ENCODE assay signal across 12 cellular contexts in genomic region chrY:14523881-14524245, GRCh38. TPM values are rescaled to one million over a fixed set of nuclear protein-coding genes. Genes with fewer than 3 reads are reported as not detected.
DNase-seq lines count a peak whose midpoint lies in the region; ATAC-seq and TF ChIP-seq lines count a peak whose summit lies in the region.
"Had no signal": no experiment of that assay in that cellular context is flagged by ENCODE, and none has a peak within 500 bp of the region (broad histone marks: within the 10 kb centered on the region; RNA-seq: fewer than 3 reads in every experiment).

No MANE protein-coding gene starts in this region.

- DNase-seq in AG20443 (ENCODE audit: low spot score) (peak; percentile 9), memory B cell (ENCODE audit: low spot score in 2 of 2) (no peak), uterus (no peak), sigmoid colon (no peak), omental fat pad (ENCODE audit: low spot score) (no peak), HPDE6-E6E7 (ENCODE audit: extremely low spot score) (no peak)
- DNase-seq: DND-41, NCI-H2081 had no signal

- H3K27me3 ChIP-seq in uterus = no peaks in the 10 kb centered on the region
- no peaks in the 10 kb centered on the region for H3K27me3 ChIP-seq in sigmoid colon

- intact Hi-C loops in uterus (cut with DNase I; ENCODE audit: low total_unique reads) = no loop called here
- intact Hi-C loops in sigmoid colon (cut with DNase I) = no loop called here

- no peaks in the 10 kb centered on the region for H3K9me3 Mint-ChIP-seq in activated T-helper 17 cell treated with anti-CD3 and anti-CD28 coated beads, Interleukin-2, amount 50 U/mL, for 72 hours
- no peaks in the 10 kb centered on the region for H3K9me3 Mint-ChIP-seq in memory B cell
- H3K9me3 Mint-ChIP-seq: T-cell had no signal

- no peak for TF ChIP-seq EP300 in sigmoid colon (IDR thresholded peaks at IDR 0.05)

- H3K36me3 ChIP-seq in uterus (no peaks in the 10 kb centered on the region), sigmoid colon (no peaks in the 10 kb centered on the region)

- H3K4me1 ChIP-seq in uterus = no peaks in the 10 kb centered on the region
- peaks cover 0 to 12% (median 0%) of the 10 kb centered on the region in 4 donors for H3K4me1 ChIP-seq in sigmoid colon

- H3K36me3 Mint-ChIP-seq in activated T-helper 17 cell treated with anti-CD3 and anti-CD28 coated beads, Interleukin-2, amount 50 U/mL, for 72 hours (ENCODE audit: low read depth) = no peaks in the 10 kb centered on the region
- H3K36me3 Mint-ChIP-seq in memory B cell = no peaks in the 10 kb centered on the region
- H3K36me3 Mint-ChIP-seq: T-cell had no signal

- peaks cover 14% of the 10 kb centered on the region for H3K27me3 Mint-ChIP-seq in activated T-helper 17 cell treated with anti-CD3 and anti-CD28 coated beads, Interleukin-2, amount 50 U/mL, for 72 hours
- H3K27me3 Mint-ChIP-seq in memory B cell = no peaks in the 10 kb centered on the region

- TF ChIP-seq CTCF in uterus (IDR thresholded peaks at IDR 0.05) (no peak), sigmoid colon (IDR thresholded peaks at IDR 0.05) (no peak), omental fat pad (IDR thresholded peaks at IDR 0.05) (no peak)

- 3 to 18% methylated on average over 21 of the region's 21 CpGs for WGBS in sigmoid colon, 2 donors

- peak overlapping the region; percentile 54 for H3K27ac Mint-ChIP-seq in activated T-helper 17 cell treated with anti-CD3 and anti-CD28 coated beads, Interleukin-2, amount 50 U/mL, for 72 hours
- H3K27ac Mint-ChIP-seq in memory B cell = peak overlapping the region; percentile 86
- H3K27ac Mint-ChIP-seq: T-cell had no signal

- H3K4me3 Mint-ChIP-seq in activated T-helper 17 cell treated with anti-CD3 and anti-CD28 coated beads, Interleukin-2, amount 50 U/mL, for 72 hours = peak overlapping the region; percentile 78
- H3K4me3 Mint-ChIP-seq in memory B cell = peak overlapping the region; percentile 91

- H3K27ac ChIP-seq in uterus (no peak overlapping the region), sigmoid colon (peak overlapping the region in 2 of 4 donors; percentile 65 to 76)

- ATAC-seq in GM21381 (IDR thresholded peaks at IDR 0.05; ENCODE audit: unreplicated experiment) (peak; percentile 11), memory B cell (ENCODE audit: low read depth) (peak; percentile 21), omental fat pad (ENCODE audit: low FRiP score) (no peak)
- peak; percentile 21 for ATAC-seq in activated T-helper 17 cell treated with anti-CD3 and anti-CD28 coated beads, Interleukin-2, amount 50 U/mL, for 72 hours (replicated peaks)

- TF ChIP-seq POLR2A in uterus (IDR thresholded peaks at IDR 0.05) (no peak), sigmoid colon (IDR thresholded peaks at IDR 0.05) (no peak)

- H3K9me3 ChIP-seq in uterus (no peaks in the 10 kb centered on the region), sigmoid colon (no peaks in the 10 kb centered on the region)

- H3K4me3 ChIP-seq in uterus (no peak overlapping the region), sigmoid colon (peak overlapping the region in 2 of 4 donors; percentile 52 to 61)

- H3K4me1 Mint-ChIP-seq in activated T-helper 17 cell treated with anti-CD3 and anti-CD28 coated beads, Interleukin-2, amount 50 U/mL, for 72 hours = no peaks in the 10 kb centered on the region
- peaks cover 15% of the 10 kb centered on the region for H3K4me1 Mint-ChIP-seq in memory B cell

RNA-seq across cellular contexts. Expression of gene NLGN4Y, which starts 0.5 kb away (rescaled TPM):
- 1 to 10 TPM; 3.2 to 4.6 TPM for total RNA-seq in activated T-helper 17 cell treated with anti-CD3 and anti-CD28 coated beads, Interleukin-2, amount 50 U/mL, for 72 hours
- total RNA-seq in uterus = not detected
- 10 to 100 TPM in 2 of 4 donors, under 1 TPM in 1, not detected in 1; under 0.01 to 46.8 (median 20.3) TPM for total RNA-seq in sigmoid colon
- 1 to 10 TPM in 1 of 3 donors, not detected in 2; 1.7 TPM for polyA plus RNA-seq in sigmoid colon
- 10 to 100 TPM in 2 of 4 donors, not detected in 2; 15.5 to 21.8 TPM for total RNA-seq in omental fat pad
- total RNA-seq: renal cortical epithelial cell had no signal
